ENCODE assay signal across 1 cellular context in genomic region chr17:79465011-79466006, GRCh38.
A peak's percentile ranks its signal among the peaks of the same experiment; 100 is the strongest.
TF ChIP-seq lines count a peak whose summit lies in the region.

No MANE protein-coding gene starts in this region.

TF ChIP-seq in K562, 482 proteins besides CTCF, POLR2A, EP300 and RAD21 (continued from another document):
- TF ChIP-seq ZBTB34 (CRISPR knock-in tag; IDR thresholded peaks at IDR 0.05) (no peak), U2AF2 (optimal IDR thresholded peaks at IDR 0.05; ENCODE audit: low read depth, low read length) (no peak), EGR1 (conservative IDR thresholded peaks at IDR 0.05) (peak; percentile 34; the same call in 1 of the 2 replicates), MYC (IDR thresholded peaks at IDR 0.05; ENCODE audit: low read depth, low read length) (no peak), MYC (CRISPR knock-in tag; IDR thresholded peaks at IDR 0.05; ENCODE audit: borderline replicate concordance, low read depth) (no peak), TEAD1 (CRISPR knock-in tag; IDR thresholded peaks at IDR 0.05) (no peak)
